ENCODE assay signal across 1 cellular context in genomic region chr1:26695417-26696190, GRCh38.
A peak's percentile ranks its signal among the peaks of the same experiment; 100 is the strongest.
TF ChIP-seq lines count a peak whose summit lies in the region.

Gene ARID1A (plus strand): TSS chr1:26696015. CDS start chr1:26696404, 389 bp downstream.

TF ChIP-seq in HepG2, 621 proteins besides CTCF, POLR2A, EP300 and RAD21 (continued from another document and continues in another):
- no peak for TF ChIP-seq NBN (conservative IDR thresholded peaks at IDR 0.05)
- TF ChIP-seq ZNF749 (CRISPR knock-in tag; IDR thresholded peaks at IDR 0.05; ENCODE audit: borderline replicate concordance): peak; percentile 95
- peak; percentile 96; the same call in 1 of the 2 replicates for TF ChIP-seq ZNF333 (CRISPR knock-in tag; IDR thresholded peaks at IDR 0.05; ENCODE audit: borderline replicate concordance)
- peak; percentile 60; the same call in 1 of the 2 replicates for TF ChIP-seq ZBTB37 (CRISPR knock-in tag; IDR thresholded peaks at IDR 0.05)
- TF ChIP-seq PITX1 (CRISPR knock-in tag; IDR thresholded peaks at IDR 0.05): peak; percentile 80
- TF ChIP-seq SP4 (CRISPR knock-in tag; IDR thresholded peaks at IDR 0.05): peak; percentile 81
- no peak for TF ChIP-seq ZNF407 (CRISPR knock-in tag; IDR thresholded peaks at IDR 0.05; ENCODE audit: not compliant biosample characterization)
- TF ChIP-seq KDM1A (CRISPR knock-in tag; IDR thresholded peaks at IDR 0.05): peak; percentile 82
- 0 out of 2 replicates have a peak, but pooled peaks have one; percentile 5 for TF ChIP-seq MNT (IDR thresholded peaks at IDR 0.05)
- TF ChIP-seq ZNF12 (CRISPR knock-in tag; IDR thresholded peaks at IDR 0.05): peak; percentile 83
- TF ChIP-seq ZNF260 (CRISPR knock-in tag; IDR thresholded peaks at IDR 0.05; ENCODE audit: borderline replicate concordance, low read depth): no peak
- no peak for TF ChIP-seq ZBTB43 (CRISPR knock-in tag; conservative IDR thresholded peaks at IDR 0.05)
- peak; percentile 88 for TF ChIP-seq ZHX1 (CRISPR knock-in tag; IDR thresholded peaks at IDR 0.05; ENCODE audit: low read depth)
- TF ChIP-seq LCORL (IDR thresholded peaks at IDR 0.05): no peak
- peak; percentile 95 for TF ChIP-seq LCORL (CRISPR knock-in tag; IDR thresholded peaks at IDR 0.05)
- TF ChIP-seq BRCA1 (CRISPR knock-in tag; IDR thresholded peaks at IDR 0.05): no peak
- 0 out of 2 replicates have a peak, but pooled peaks have one; percentile 74 for TF ChIP-seq ZNF484 (CRISPR knock-in tag; IDR thresholded peaks at IDR 0.05; ENCODE audit: borderline replicate concordance, low read depth)
- TF ChIP-seq ZFP41 (CRISPR knock-in tag; IDR thresholded peaks at IDR 0.05; ENCODE audit: borderline replicate concordance): no peak
- TF ChIP-seq ZFP91 (CRISPR knock-in tag; IDR thresholded peaks at IDR 0.05; ENCODE audit: borderline replicate concordance): peak; percentile 97
- no peak for TF ChIP-seq SRSF9 (IDR thresholded peaks at IDR 0.05; ENCODE audit: borderline replicate concordance, insufficient read depth, low read depth, low read length, poor library complexity, severe bottlenecking)
- no peak for TF ChIP-seq ZNF326 (CRISPR knock-in tag; IDR thresholded peaks at IDR 0.05; ENCODE audit: borderline replicate concordance)
- peak; percentile 43; the same call in 1 of the 2 replicates for TF ChIP-seq ZBTB44 (CRISPR knock-in tag; IDR thresholded peaks at IDR 0.05)
- TF ChIP-seq MED8 (CRISPR knock-in tag; IDR thresholded peaks at IDR 0.05; ENCODE audit: insufficient replicate concordance): peak; percentile 98
- peak; percentile 97 for TF ChIP-seq MYPOP (CRISPR knock-in tag; IDR thresholded peaks at IDR 0.05)
- TF ChIP-seq MEIS1 (CRISPR knock-in tag; IDR thresholded peaks at IDR 0.05; ENCODE audit: borderline replicate concordance): peak; percentile 90
- no peak for TF ChIP-seq DMTF1 (CRISPR knock-in tag; IDR thresholded peaks at IDR 0.05)
- peak; percentile 80 for TF ChIP-seq RXRB (CRISPR knock-in tag; IDR thresholded peaks at IDR 0.05; ENCODE audit: borderline replicate concordance)
- TF ChIP-seq NR2C2 (CRISPR knock-in tag; IDR thresholded peaks at IDR 0.05; ENCODE audit: borderline replicate concordance): peak; percentile 71
- TF ChIP-seq ZSCAN21 (CRISPR knock-in tag; IDR thresholded peaks at IDR 0.05; ENCODE audit: borderline replicate concordance): peak; percentile 97
- TF ChIP-seq TAF1 (CRISPR knock-in tag; IDR thresholded peaks at IDR 0.05): peak; percentile 99
- peak; percentile 97 for TF ChIP-seq CBX5 (CRISPR knock-in tag; IDR thresholded peaks at IDR 0.05; ENCODE audit: borderline replicate concordance)
